Comparison of ENCODE assay signal across 8 cellular contexts in the genomic region with DNA sequence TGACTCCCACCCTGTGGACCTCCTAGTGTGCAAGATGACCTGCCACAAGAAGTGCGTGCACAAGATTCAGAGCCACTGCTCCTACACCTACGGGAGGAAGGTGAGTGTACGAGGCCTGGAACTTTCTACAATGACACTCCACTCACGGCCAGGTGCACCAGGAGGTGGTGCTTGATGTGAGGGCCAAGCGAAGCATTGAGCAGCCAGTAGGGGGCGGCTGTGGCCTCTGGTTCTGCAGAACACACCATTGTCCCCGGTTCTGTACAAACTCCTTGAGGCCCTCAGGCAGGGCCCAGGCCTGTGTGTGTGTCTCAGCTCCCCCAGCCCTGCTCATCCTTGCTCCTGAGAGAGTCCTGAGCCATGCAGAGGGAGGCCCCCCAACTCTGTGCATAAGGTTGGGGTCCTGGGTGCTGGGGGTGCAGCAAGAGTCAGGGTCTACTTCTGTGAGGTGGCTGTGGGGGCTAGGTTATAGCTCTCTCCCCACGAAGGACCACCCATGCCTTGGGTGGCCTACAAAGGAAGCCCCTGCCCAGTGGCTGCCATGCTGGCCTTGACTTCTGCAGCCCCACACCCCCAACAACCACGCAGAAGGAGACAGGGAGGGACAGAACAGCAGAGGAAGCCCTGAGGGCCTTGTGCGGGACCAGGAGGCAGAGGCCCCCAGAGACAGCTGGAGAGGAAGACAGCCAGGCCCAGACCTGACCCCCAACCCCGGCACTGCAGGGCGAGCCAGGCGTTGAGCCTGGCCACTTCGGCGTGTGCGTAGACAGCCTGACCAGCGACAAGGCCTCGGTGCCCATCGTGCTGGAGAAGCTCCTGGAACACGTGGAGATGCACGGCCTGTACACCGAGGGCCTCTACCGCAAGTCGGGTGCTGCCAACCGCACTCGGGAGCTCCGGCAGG. TPM values are rescaled to one million over a fixed set of nuclear protein-coding genes. Genes with fewer than 3 reads are reported as not detected.
DNase-seq lines count a peak whose midpoint lies in the region; ATAC-seq, FAIRE-seq and TF ChIP-seq lines count a peak whose summit lies in the region.

No MANE protein-coding gene starts in this region.

- no peaks in the 10 kb centered on the region for H3K27me3 ChIP-seq in HL-60 (ENCODE audit: insufficient read depth, poor library complexity, severe bottlenecking)
- no peaks in the 10 kb centered on the region for H3K27me3 ChIP-seq in K562 (ENCODE audit: control insufficient read depth in 2 of 2, insufficient read depth in 2 of 2, low read length in 2 of 2)

- no peaks in the 10 kb centered on the region for H3K9me3 ChIP-seq in K562 (replicated peaks; ENCODE audit: control insufficient read depth, insufficient read depth, low read depth, low read length)

- no peaks in the 10 kb centered on the region for H3K9me1 ChIP-seq in K562 (ENCODE audit: control insufficient read depth, insufficient read depth, low read length)

- no peak for TF ChIP-seq EP300 in K562 (IDR thresholded peaks at IDR 0.05; ENCODE audit: low read length)

- BruUV-seq in K562 (replicated peaks; lab: Mats Ljungman, UMichigan): no TSS peak

- H3K79me2 ChIP-seq in K562 (ENCODE audit: control insufficient read depth, insufficient read depth, low read length): no peaks in the 10 kb centered on the region

- intact Hi-C loops in K562 (cut with micrococcal nuclease): loop anchor here (1.0 to 10.0 kb wide), 3 partner anchors 42 to 131 kb away; a partner anchor contains a TSS

- POLR2A ChIA-PET in K562 (lab: Yijun Ruan, JAX): interaction anchor here (0.6 to 1.4 kb wide), 3 partner anchors 10 to 66 kb away, joined by 3 to 5 read pairs (median 3); a partner anchor contains a TSS

- peak; percentile 75 for ATAC-seq in K562
- ATAC-seq in GM21367 (IDR thresholded peaks at IDR 0.05; ENCODE audit: unreplicated experiment): no peak
- no peak for ATAC-seq in GM19328 (IDR thresholded peaks at IDR 0.05; ENCODE audit: unreplicated experiment)

- peaks cover 58% of the 10 kb centered on the region; the same call in 2 of the 3 replicates for H3K36me3 ChIP-seq in K562 (ENCODE audit: control insufficient read depth, insufficient read depth, low read length)

- H3K27ac ChIP-seq in HL-60 (replicated peaks): no peak overlapping the region
- H3K27ac ChIP-seq in K562 (ENCODE audit: extremely low read depth, low read depth, low read length): no peak overlapping the region

- H3K4me2 ChIP-seq in K562 (ENCODE audit: insufficient read depth, low read length): no peak overlapping the region

- FAIRE-seq in K562 (lab: Jason Lieb, UNC): peak; percentile 85

- in situ Hi-C loops in K562 (cut with MboI): no loop called here

- H3K9ac ChIP-seq in K562 (ENCODE audit: insufficient read depth in 1 of 2, low read depth in 2 of 2, low read length in 2 of 2): peak overlapping the region in 1 of 2 experiments; percentile 43; a peak in 1 of 4 replicates

- 77% methylated on average over 20 of the region's 27 CpGs for WGBS in K562 (ENCODE audit: insufficient coverage, low coverage, missing lambda C conversion rate)

- H3K4me1 ChIP-seq in K562 (replicated peaks in 1 of 2; ENCODE audit: control insufficient read depth in 2 of 2, insufficient read depth in 2 of 2, low read length in 2 of 2): peaks cover 12 to 43% of the 10 kb centered on the region in 2 experiments; a peak in 4 of 5 replicates

- 0 out of 2 replicates have a peak, but pooled peaks cover 7% of the 10 kb centered on the region for H4K20me1 ChIP-seq in K562 (replicated peaks; ENCODE audit: control insufficient read depth, insufficient read depth, low read length)

- DNase-seq in CD1c-positive myeloid dendritic cell (ENCODE audit: extremely low spot score) (peak; percentile 40), HL-60 (ENCODE audit: low read depth in 1 of 2, low spot score in 1 of 2) (peak in 1 of 2 experiments; percentile 51), T-helper 2 cell (peak; percentile 24 to 64 (median 40)), K562 (ENCODE audit: extremely low read depth in 1 of 4, low spot score in 3 of 4) (peak; percentile 64 to 84 (median 70)), islet precursor cell (peak; percentile 83)
- DNase-seq in stimulated activated CD4-positive, alpha-beta T cell treated with anti-CD3 and anti-CD28 coated beads, Interleukin-2, amount 100 ng/mL, for 48 hours: peak; percentile 48 to 54

- H3K4me3 ChIP-seq in HL-60 (replicated peaks; ENCODE audit: insufficient read depth, low read length) (no peak overlapping the region), K562 (no peak overlapping the region)

- no peak overlapping the region for H2AFZ ChIP-seq in K562 (ENCODE audit: low read depth, low read length)

- TF ChIP-seq POLR2A in K562 (conservative IDR thresholded peaks at IDR 0.05): no peak

- TF ChIP-seq CTCF in HL-60 (IDR thresholded peaks at IDR 0.05; ENCODE audit: insufficient read depth, low read length): peak; percentile 36
- peak; percentile 92 to 96 (median 94) for TF ChIP-seq CTCF in K562 (IDR thresholded peaks at IDR 0.05 in 2 of 3, conservative IDR thresholded peaks at IDR 0.05 in 1 of 3; ENCODE audit: insufficient read depth in 2 of 3, low read depth in 1 of 3, low read length in 3 of 3)

- CTCF ChIA-PET in K562 (lab: Yijun Ruan, JAX; ENCODE audit: low intra/inter-chr PET ratio): interaction anchor here (0.9 to 3.7 kb wide), 2 partner anchors 77 to 87 kb away, joined by 4 to 23 read pairs; no protein-coding TSS in a partner anchor

- peak; percentile 49 to 85; a peak in 3 of 4 replicates for TF ChIP-seq RAD21 in K562 (CRISPR knock-in tag; conservative IDR thresholded peaks at IDR 0.05 in 1 of 2, IDR thresholded peaks at IDR 0.05 in 1 of 2)

RNA-seq across cellular contexts. Expression of a gene that starts 9.7 kb away (rescaled TPM):
- total RNA-seq in K562 (2011; cell fraction: chromatin; rRNA removed; ENCODE audit: low replicate concordance): 15.6 and 34.4 TPM in 2 replicates
- 24.5 and 31.5 TPM in 2 replicates for total RNA-seq in K562 (2011; cell fraction: nucleolus; rRNA removed)
- 20.2 and 24.3 TPM in 2 replicates for total RNA-seq in K562 (2011; cell fraction: nucleoplasm; rRNA removed)
- total RNA-seq in K562 (2014; rRNA removed) (38.8 and 40.7 TPM in 2 replicates), K562 (2014; rRNA removed; fragmentation: Illumina TruSeq; extraction: Trizol) (15.2 and 17.3 TPM in 2 replicates), K562 (2015; rRNA removed; fragmentation: Illumina TruSeq; extraction: Trizol) (23.9 TPM in 2 replicates), K562 (2021) (34.0 and 34.9 TPM in 2 replicates)
- polyA plus RNA-seq in K562 (2011; rRNA removed) (19.1 and 21.1 TPM in 2 replicates), K562 (2014; fragmentation: Illumina TruSeq; extraction: Trizol) (27.3 and 32.8 TPM in 2 replicates), K562 (2014; fragmentation: Nextera tagmentation; extraction: Ambion mirVana) (10 to 100 TPM; 39.3 to 46.7 TPM), K562 (2014; rRNA removed) (50.6 and 52.4 TPM in 2 replicates)
- polyA plus RNA-seq in K562 (2011; cell fraction: cytosol; rRNA removed): 25.0 and 38.2 TPM in 2 replicates
- 16.7 and 20.6 TPM in 2 replicates for polyA plus RNA-seq in K562 (2011; cell fraction: nucleus; rRNA removed)
- 35.2 and 46.0 TPM in 2 replicates for polyA plus RNA-seq in K562 (2012)
- polyA minus RNA-seq in K562 (2011; rRNA and poly(A)+ RNA removed): 11.2 and 20.2 TPM in 2 replicates
- 12.1 and 12.7 TPM in 2 replicates for polyA minus RNA-seq in K562 (2011; cell fraction: cytosol; rRNA and poly(A)+ RNA removed)
- polyA minus RNA-seq in K562 (2011; cell fraction: nucleus; rRNA and poly(A)+ RNA removed): 6.6 and 9.3 TPM in 2 replicates

RNA-seq across cellular contexts. Expression of a gene that starts 20.5 kb away (rescaled TPM):
- 6.5 and 21.1 TPM in 2 replicates for total RNA-seq in K562 (2011; cell fraction: chromatin; rRNA removed; ENCODE audit: low replicate concordance)
- total RNA-seq in K562 (2011; cell fraction: nucleolus; rRNA removed): 15.1 and 16.3 TPM in 2 replicates
- total RNA-seq in K562 (2011; cell fraction: nucleoplasm; rRNA removed): 12.4 and 15.1 TPM in 2 replicates
- total RNA-seq in K562 (2014; rRNA removed) (12.4 and 17.6 TPM in 2 replicates), K562 (2014; rRNA removed; fragmentation: Illumina TruSeq; extraction: Trizol) (11.6 and 14.7 TPM in 2 replicates), K562 (2015; rRNA removed; fragmentation: Illumina TruSeq; extraction: Trizol) (9.3 and 11.2 TPM in 2 replicates), K562 (2021) (38.0 and 38.6 TPM in 2 replicates)
- polyA plus RNA-seq in K562 (2011; rRNA removed) (10.2 TPM in 2 replicates), K562 (2014; fragmentation: Illumina TruSeq; extraction: Trizol) (18.8 and 27.0 TPM in 2 replicates), K562 (2014; fragmentation: Nextera tagmentation; extraction: Ambion mirVana) (10 to 100 TPM in 1 of 2 experiments, 1 to 10 TPM in 1; 8.0 to 10.7 TPM), K562 (2014; rRNA removed) (16.3 and 18.6 TPM in 2 replicates)
- polyA plus RNA-seq in K562 (2011; cell fraction: cytosol; rRNA removed): 13.3 and 25.0 TPM in 2 replicates
- 15.4 and 17.4 TPM in 2 replicates for polyA plus RNA-seq in K562 (2011; cell fraction: nucleus; rRNA removed)
- 24.9 and 39.7 TPM in 2 replicates for polyA plus RNA-seq in K562 (2012)
- polyA minus RNA-seq in K562 (2011; rRNA and poly(A)+ RNA removed): 3.5 and 5.2 TPM in 2 replicates
- 10.7 and 13.4 TPM in 2 replicates for polyA minus RNA-seq in K562 (2011; cell fraction: cytosol; rRNA and poly(A)+ RNA removed)
- polyA minus RNA-seq in K562 (2011; cell fraction: nucleus; rRNA and poly(A)+ RNA removed): 4.0 and 4.9 TPM in 2 replicates

RNA-seq across cellular contexts. Expression of a gene that starts 40.2 kb away (rescaled TPM):
- 10.8 and 27.6 TPM in 2 replicates for total RNA-seq in K562 (2011; cell fraction: chromatin; rRNA removed; ENCODE audit: low replicate concordance)
- 38.8 and 38.9 TPM in 2 replicates for total RNA-seq in K562 (2011; cell fraction: nucleolus; rRNA removed)
- total RNA-seq in K562 (2011; cell fraction: nucleoplasm; rRNA removed): 21.8 and 21.9 TPM in 2 replicates
- 93.2 and 99.7 TPM in 2 replicates for total RNA-seq in K562 (2014; rRNA removed)
- total RNA-seq in K562 (2014; rRNA removed; fragmentation: Illumina TruSeq; extraction: Trizol): 9.8 and 12.6 TPM in 2 replicates
- total RNA-seq in K562 (2015; rRNA removed; fragmentation: Illumina TruSeq; extraction: Trizol): 22.8 and 25.2 TPM in 2 replicates
- total RNA-seq in K562 (2021): 95.9 and 97.5 TPM in 2 replicates
- 18.8 and 23.9 TPM in 2 replicates for polyA plus RNA-seq in K562 (2011; rRNA removed)
- 30.9 and 123 TPM in 2 replicates for polyA plus RNA-seq in K562 (2011; cell fraction: cytosol; rRNA removed)
- 22.1 and 32.8 TPM in 2 replicates for polyA plus RNA-seq in K562 (2011; cell fraction: nucleus; rRNA removed)
- polyA plus RNA-seq in K562 (2012): 39.5 and 51.7 TPM in 2 replicates
- polyA plus RNA-seq in K562 (2014; fragmentation: Illumina TruSeq; extraction: Trizol): 11.4 and 15.7 TPM in 2 replicates
- polyA plus RNA-seq in K562 (2014; fragmentation: Nextera tagmentation; extraction: Ambion mirVana): 1 to 10 TPM in 1 of 2 experiments, under 1 TPM in 1; 0.76 to 3.0 TPM
- polyA plus RNA-seq in K562 (2014; rRNA removed): 64.2 and 69.6 TPM in 2 replicates
- polyA minus RNA-seq in K562 (2011; rRNA and poly(A)+ RNA removed): 5.7 and 7.4 TPM in 2 replicates
- polyA minus RNA-seq in K562 (2011; cell fraction: cytosol; rRNA and poly(A)+ RNA removed): 29.7 and 39.7 TPM in 2 replicates
- 9.3 and 11.7 TPM in 2 replicates for polyA minus RNA-seq in K562 (2011; cell fraction: nucleus; rRNA and poly(A)+ RNA removed)

RNA-seq across cellular contexts. Expression of a gene that starts 59.1 kb away (rescaled TPM):
- 0.21 and 0.56 TPM in 2 replicates for total RNA-seq in K562 (2011; cell fraction: chromatin; rRNA removed; ENCODE audit: low replicate concordance)
- 0.53 and 0.83 TPM in 2 replicates for total RNA-seq in K562 (2011; cell fraction: nucleolus; rRNA removed)
- 0.15 and 0.44 TPM in 2 replicates for total RNA-seq in K562 (2011; cell fraction: nucleoplasm; rRNA removed)
- 0.04 and 0.05 TPM in 2 replicates for total RNA-seq in K562 (2014; rRNA removed)
- not detected in 2 replicates for total RNA-seq in K562 (2014; rRNA removed; fragmentation: Illumina TruSeq; extraction: Trizol)
- total RNA-seq in K562 (2015; rRNA removed; fragmentation: Illumina TruSeq; extraction: Trizol): not detected in 2 replicates
- 0.16 TPM in 1 of 2 replicates, not detected in the other for total RNA-seq in K562 (2021)
- polyA plus RNA-seq in K562 (2011; rRNA removed): 0.03 TPM in 2 replicates
- 0.03 and 0.07 TPM in 2 replicates for polyA plus RNA-seq in K562 (2011; cell fraction: cytosol; rRNA removed)
- polyA plus RNA-seq in K562 (2011; cell fraction: nucleus; rRNA removed): 0.24 and 0.32 TPM in 2 replicates
- polyA plus RNA-seq in K562 (2012): 0.07 and 0.19 TPM in 2 replicates
- 0.10 TPM in 1 of 2 replicates, not detected in the other for polyA plus RNA-seq in K562 (2014; fragmentation: Illumina TruSeq; extraction: Trizol)
- polyA plus RNA-seq in K562 (2014; fragmentation: Nextera tagmentation; extraction: Ambion mirVana): not detected
- 0.05 and 0.11 TPM in 2 replicates for polyA plus RNA-seq in K562 (2014; rRNA removed)
- polyA minus RNA-seq in K562 (2011; rRNA and poly(A)+ RNA removed): not detected in 2 replicates
- polyA minus RNA-seq in K562 (2011; cell fraction: cytosol; rRNA and poly(A)+ RNA removed): not detected in 2 replicates
- polyA minus RNA-seq in K562 (2011; cell fraction: nucleus; rRNA and poly(A)+ RNA removed): not detected in 2 replicates
